In the genomic region with DNA sequence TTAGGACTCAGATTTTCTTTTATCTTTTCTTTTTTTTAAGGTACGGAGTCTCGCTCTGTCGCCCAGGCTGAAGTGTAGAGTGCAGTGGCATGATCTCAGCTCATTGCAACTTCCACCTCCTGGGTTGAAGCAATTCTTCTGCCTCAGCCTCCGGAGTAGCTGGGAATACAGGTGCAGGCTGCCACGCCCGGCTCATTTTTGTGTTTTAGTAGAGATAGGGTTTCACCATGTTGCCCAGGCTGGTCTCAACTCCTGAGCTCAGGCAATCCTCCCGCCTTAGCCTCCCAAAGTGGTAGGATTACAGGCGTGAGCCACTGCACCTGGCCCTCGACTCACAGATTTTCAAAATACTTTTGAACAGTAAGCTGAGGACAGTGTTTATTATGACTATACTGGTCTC, we compare ENCODE assay signal across 8 cellular contexts. TPM values are rescaled to one million over a fixed set of nuclear protein-coding genes. Genes with fewer than 3 reads are reported as not detected.
DNase-seq lines count a peak whose midpoint lies in the region; ATAC-seq, FAIRE-seq and TF ChIP-seq lines count a peak whose summit lies in the region.
"Not testable (repeated sequence)": the region's sequence is repeated elsewhere in the genome, so short reads cannot be mapped to it uniquely, and the experiment has no call there.

No MANE protein-coding gene starts in this region.

- peak overlapping the region; percentile 89 to 95 for H3K27ac ChIP-seq in A549
- H3K27ac ChIP-seq in GM23248 = peak overlapping the region; percentile 88
- not testable (repeated sequence) for H3K27ac ChIP-seq in mesenchymal stem cell (ENCODE audit: low read length, poor library complexity, severe bottlenecking)
- peak overlapping the region in 3 of 4 donors; percentile 82 to 91 (median 89) for H3K27ac ChIP-seq in gastrocnemius medialis

- H3K9ac ChIP-seq in GM23248 = not testable (repeated sequence)
- peak overlapping the region; percentile 92 for H3K9ac ChIP-seq in mesenchymal stem cell (ENCODE audit: low read length)

- not testable (repeated sequence) for H2AFZ ChIP-seq in GM23248; mesenchymal stem cell (ENCODE audit: low read depth, low read length)

- peak overlapping the region; percentile 99 for H3K27ac Mint-ChIP-seq in T-helper 1 cell treated with Interleukin-12 subunit alpha and Interleukin-12 subunit beta and Interleukin-4 antibody, amounts not matched to agents 30 μg/mL and 1 μg/mL, for 36 hours
- peak overlapping the region; percentile 97 for H3K27ac Mint-ChIP-seq in activated T-helper 17 cell treated with anti-CD3 and anti-CD28 coated beads, Interleukin-2, amount 50 U/mL, for 72 hours
- H3K27ac Mint-ChIP-seq in chondrocyte (ENCODE audit: unreplicated experiment) = peak overlapping the region; percentile 5

- H4K8ac ChIP-seq in mesenchymal stem cell (ENCODE audit: low read length) = not testable (repeated sequence)

- H2BK5ac ChIP-seq in mesenchymal stem cell (ENCODE audit: low read depth, low read length, poor library complexity, severe bottlenecking) = not testable (repeated sequence)

- H3K36me3 ChIP-seq in GM23248 (ENCODE audit: low read depth); mesenchymal stem cell (ENCODE audit: control insufficient read depth in 1 of 2, insufficient read depth in 2 of 2, low read depth in 1 of 2, low read length in 2 of 2); gastrocnemius medialis: not testable (repeated sequence)

- H2BK120ac ChIP-seq in mesenchymal stem cell (ENCODE audit: low read depth, low read length) = not testable (repeated sequence)

- in situ Hi-C loops in GM23248 (cut with MboI) = not testable (repeated sequence)
- in situ Hi-C loops in gastrocnemius medialis (cut with MboI; ENCODE audit: low sequenced_read_pairs in 4 of 4) = loop anchor here in 1 of 4 donors (5.0 kb wide), 1 partner anchor 57 kb away; no protein-coding TSS in a partner anchor

- peaks cover 35% of the 10 kb centered on the region for H3F3A ChIP-seq in GM23248 (ENCODE audit: insufficient read depth)

- not testable (repeated sequence) for H3K36me3 Mint-ChIP-seq in T-helper 1 cell treated with Interleukin-12 subunit alpha and Interleukin-12 subunit beta and Interleukin-4 antibody, amounts not matched to agents 30 μg/mL and 1 μg/mL, for 36 hours (ENCODE audit: low read depth); chondrocyte (ENCODE audit: low read depth)
- peaks cover 23% of the 10 kb centered on the region for H3K36me3 Mint-ChIP-seq in activated T-helper 17 cell treated with anti-CD3 and anti-CD28 coated beads, Interleukin-2, amount 50 U/mL, for 72 hours (ENCODE audit: low read depth)

- not testable (repeated sequence) for H4K20me1 ChIP-seq in GM23248 (ENCODE audit: insufficient read depth)

- not testable (repeated sequence) for H3K14ac ChIP-seq in mesenchymal stem cell (ENCODE audit: low read length in 2 of 2)

- intact Hi-C loops in gastrocnemius medialis (cut with DNase I; ENCODE audit: low total_unique reads) = not testable (repeated sequence)

- not testable (repeated sequence) for H3K27me3 Mint-ChIP-seq in T-helper 1 cell treated with Interleukin-12 subunit alpha and Interleukin-12 subunit beta and Interleukin-4 antibody, amounts not matched to agents 30 μg/mL and 1 μg/mL, for 36 hours (ENCODE audit: low read depth); activated T-helper 17 cell treated with anti-CD3 and anti-CD28 coated beads, Interleukin-2, amount 50 U/mL, for 72 hours; chondrocyte (ENCODE audit: low read depth)

- H3K9me2 ChIP-seq in GM23248 (ENCODE audit: insufficient read depth) = not testable (repeated sequence)

- H3K4me2 ChIP-seq in A549 = peak overlapping the region; percentile 82
- not testable (repeated sequence) for H3K4me2 ChIP-seq in GM23248 (ENCODE audit: unreplicated experiment); mesenchymal stem cell (ENCODE audit: low read length, poor library complexity, severe bottlenecking)

- WGBS in A549 (ENCODE audit: missing lambda C conversion rate) = 87% methylated on average over 9 of the region's 9 CpGs
- 93 to 97% methylated on average over 9 of the region's 9 CpGs for WGBS in GM23248 (ENCODE audit: low coverage in 1 of 2, low lambda C conversion rate in 2 of 2, missing lambda C conversion rate in 2 of 2), 2 experiments
- WGBS in mesenchymal stem cell = 98% methylated on average over 7 of the region's 9 CpGs

- H3K4me1 ChIP-seq in A549 (peaks cover 13% of the 10 kb centered on the region), GM23248 (ENCODE audit: insufficient read depth) (peaks cover 25% of the 10 kb centered on the region), mesenchymal stem cell (ENCODE audit: control insufficient read depth, insufficient read depth, low read depth, low read length) (peaks cover 15% of the 10 kb centered on the region), gastrocnemius medialis (peaks cover 13% of the 10 kb centered on the region in 2 donors)

- TF ChIP-seq POLR2A in A549 (IDR thresholded peaks at IDR 0.05; ENCODE audit: low read length); gastrocnemius medialis (IDR thresholded peaks at IDR 0.05): not testable (repeated sequence)

- H3K4me3 Mint-ChIP-seq in T-helper 1 cell treated with Interleukin-12 subunit alpha and Interleukin-12 subunit beta and Interleukin-4 antibody, amounts not matched to agents 30 μg/mL and 1 μg/mL, for 36 hours = peak overlapping the region; percentile 96
- peak overlapping the region; percentile 92 for H3K4me3 Mint-ChIP-seq in activated T-helper 17 cell treated with anti-CD3 and anti-CD28 coated beads, Interleukin-2, amount 50 U/mL, for 72 hours
- not testable (repeated sequence) for H3K4me3 Mint-ChIP-seq in chondrocyte (ENCODE audit: unreplicated experiment)

- H2AK5ac ChIP-seq in mesenchymal stem cell (ENCODE audit: low read length, severe bottlenecking) = not testable (repeated sequence)

- not testable (repeated sequence) for FAIRE-seq in A549 (lab: Jason Lieb, UNC)

- H3K18ac ChIP-seq in mesenchymal stem cell (ENCODE audit: low read depth in 1 of 2, low read length in 2 of 2) = not testable (repeated sequence)

- not testable (repeated sequence) for TF ChIP-seq EP300 in A549 (IDR thresholded peaks at IDR 0.05)

- not testable (repeated sequence) for H4K91ac ChIP-seq in mesenchymal stem cell (ENCODE audit: low read length)

- not testable (repeated sequence) for H3K79me1 ChIP-seq in mesenchymal stem cell (replicated peaks; ENCODE audit: low read length, poor library complexity, severe bottlenecking)

- not testable (repeated sequence) for DNase-seq in A549 (ENCODE audit: low read depth in 1 of 2, low spot score in 1 of 2); GM23248; chondrocyte (ENCODE audit: low spot score); mesenchymal stem cell; gastrocnemius medialis
- DNase-seq in NCI-H69 (lab: John Stamatoyannopoulos, UW) = peak; percentile 7

- ATAC-seq in A549; activated T-helper 17 cell treated with anti-CD3 and anti-CD28 coated beads, Interleukin-2, amount 50 U/mL, for 72 hours (replicated peaks); gastrocnemius medialis: not testable (repeated sequence)

- not testable (repeated sequence) for H3K4ac ChIP-seq in mesenchymal stem cell (ENCODE audit: low read depth in 1 of 2, low read length in 2 of 2)

- H3K27me3 ChIP-seq in GM23248 (replicated peaks; ENCODE audit: insufficient read depth); mesenchymal stem cell (ENCODE audit: control insufficient read depth in 1 of 2, insufficient read depth in 1 of 2, low read length in 2 of 2); gastrocnemius medialis: not testable (repeated sequence)

- not testable (repeated sequence) for H3K9me3 Mint-ChIP-seq in T-helper 1 cell treated with Interleukin-12 subunit alpha and Interleukin-12 subunit beta and Interleukin-4 antibody, amounts not matched to agents 30 μg/mL and 1 μg/mL, for 36 hours; activated T-helper 17 cell treated with anti-CD3 and anti-CD28 coated beads, Interleukin-2, amount 50 U/mL, for 72 hours; chondrocyte (ENCODE audit: low read depth)

- not testable (repeated sequence) for H3K79me2 ChIP-seq in GM23248 (ENCODE audit: insufficient read depth)

- not testable (repeated sequence) for H3K9me3 ChIP-seq in A549; GM23248 (ENCODE audit: low read depth); mesenchymal stem cell (ENCODE audit: control insufficient read depth, low read length); gastrocnemius medialis

- not testable (repeated sequence) for TF ChIP-seq CTCF in A549 (IDR thresholded peaks at IDR 0.05); chondrocyte (IDR thresholded peaks at IDR 0.05); gastrocnemius medialis (IDR thresholded peaks at IDR 0.05 in 4 of 5, conservative IDR thresholded peaks at IDR 0.05 in 1 of 5)

- H2BK15ac ChIP-seq in mesenchymal stem cell (ENCODE audit: low read depth, poor library complexity, severe bottlenecking) = not testable (repeated sequence)

- H3K4me1 Mint-ChIP-seq in T-helper 1 cell treated with Interleukin-12 subunit alpha and Interleukin-12 subunit beta and Interleukin-4 antibody, amounts not matched to agents 30 μg/mL and 1 μg/mL, for 36 hours (ENCODE audit: low read depth) = peaks cover 45% of the 10 kb centered on the region
- H3K4me1 Mint-ChIP-seq in activated T-helper 17 cell treated with anti-CD3 and anti-CD28 coated beads, Interleukin-2, amount 50 U/mL, for 72 hours = peaks cover 30% of the 10 kb centered on the region
- peaks cover 18% of the 10 kb centered on the region for H3K4me1 Mint-ChIP-seq in chondrocyte (ENCODE audit: low read depth)

- POLR2A ChIA-PET in A549 (lab: Yijun Ruan, JAX) = interaction anchor here (0.7 kb wide), 1 partner anchor 9 kb away, joined by 3 read pairs; no protein-coding TSS in a partner anchor

- H3K4me3 ChIP-seq in A549 (peak overlapping the region; percentile 62; the same call in 2 of the 3 replicates), mesenchymal stem cell (ENCODE audit: insufficient read depth in 1 of 2, low read depth in 1 of 2, low read length in 2 of 2) (peak overlapping the region in 1 of 2 experiments; percentile 75)
- H3K4me3 ChIP-seq in GM23248, gastrocnemius medialis: not testable (repeated sequence)

- CTCF ChIA-PET in A549 (lab: Yijun Ruan, JAX) = interaction anchor here (0.9 to 1.1 kb wide), 2 partner anchors 19 to 114 kb away, joined by 3 read pairs; no protein-coding TSS in a partner anchor

- TF ChIP-seq RAD21 in A549 (conservative IDR thresholded peaks at IDR 0.05 in 1 of 2, IDR thresholded peaks at IDR 0.05 in 1 of 2) = not testable (repeated sequence)

- H2BK12ac ChIP-seq in mesenchymal stem cell (ENCODE audit: low read length in 2 of 2) = not testable (repeated sequence)

- not testable (repeated sequence) for H3K23ac ChIP-seq in mesenchymal stem cell (ENCODE audit: low read length in 2 of 2)

RNA-seq across cellular contexts. Expression of a gene that starts 17.1 kb away (rescaled TPM):
- polyA plus RNA-seq in A549 (2011; rRNA removed) (7.2 and 9.4 TPM in 2 replicates), A549 (2017; fragmentation: RNase III; extraction: RNeasy Plus Mini Kit Qiagen cat#74134 plus additional on column Dnase treatment) (3.7 to 4.9 TPM (median 4.3 TPM) in 3 replicates), GM23248 (2016; fragmentation: Nextera tagmentation; extraction: Ambion mirVana) (5.3 and 5.5 TPM in 2 replicates)
- polyA plus RNA-seq in A549 (2012; cell fraction: cytosol; rRNA removed) = 5.9 and 6.8 TPM in 2 replicates
- 4.3 and 5.4 TPM in 2 replicates for polyA plus RNA-seq in A549 (2012; cell fraction: nucleus; rRNA removed)
- 3.0 and 4.7 TPM in 2 replicates for polyA minus RNA-seq in A549 (2011; rRNA and poly(A)+ RNA removed)
- 6.3 and 11.0 TPM in 2 replicates for total RNA-seq in GM23248 (2014; rRNA removed; shearing (Covaris generic))
- total RNA-seq in activated T-helper 17 cell treated with anti-CD3 and anti-CD28 coated beads, Interleukin-2, amount 50 U/mL, for 72 hours = 1 to 10 TPM; 2.5 to 2.9 TPM
- total RNA-seq in chondrocyte (2.1 to 2.7 TPM (median 2.6 TPM) in 3 replicates), gastrocnemius medialis (1 to 10 TPM in 3 of 4 donors, under 1 TPM in 1; 0.80 to 2.4 (median 1.7) TPM)
- polyA plus RNA-seq in mesenchymal stem cell (2013, experiment 1 of 2) = 3.1 TPM
- polyA plus RNA-seq in mesenchymal stem cell (2013, experiment 2 of 2) = 3.3 TPM

RNA-seq across cellular contexts. Expression of a gene that starts 45.0 kb away (rescaled TPM):
- polyA plus RNA-seq in A549 (2011; rRNA removed) (198 and 271 TPM in 2 replicates), A549 (2017; fragmentation: RNase III; extraction: RNeasy Plus Mini Kit Qiagen cat#74134 plus additional on column Dnase treatment) (217 to 228 TPM (median 221 TPM) in 3 replicates), GM23248 (2016; fragmentation: Nextera tagmentation; extraction: Ambion mirVana) (106 and 116 TPM in 2 replicates)
- polyA plus RNA-seq in A549 (2012; cell fraction: cytosol; rRNA removed) = 236 and 250 TPM in 2 replicates
- polyA plus RNA-seq in A549 (2012; cell fraction: nucleus; rRNA removed) = 275 and 276 TPM in 2 replicates
- 220 and 241 TPM in 2 replicates for polyA minus RNA-seq in A549 (2011; rRNA and poly(A)+ RNA removed)
- total RNA-seq in GM23248 (2014; rRNA removed; shearing (Covaris generic)) = 158 and 172 TPM in 2 replicates
- total RNA-seq in activated T-helper 17 cell treated with anti-CD3 and anti-CD28 coated beads, Interleukin-2, amount 50 U/mL, for 72 hours = 100 to 1,000 TPM; 306 to 483 TPM
- total RNA-seq in chondrocyte (122 to 126 TPM (median 123 TPM) in 3 replicates), gastrocnemius medialis (100 to 1,000 TPM in 1 of 4 donors, 10 to 100 TPM in 3; 69.2 to 111 (median 90.6) TPM)
- 115 TPM for polyA plus RNA-seq in mesenchymal stem cell (2013, experiment 1 of 2)
- polyA plus RNA-seq in mesenchymal stem cell (2013, experiment 2 of 2) = 117 TPM

Comparison
In these comparisons a context has a peak if more than half of its experiments do, and no peak if none do; other contexts are left out.
1. H3K27ac Mint-ChIP-seq: peak in every context shown above with its lines; median percentile 99 in T-helper 1 cell treated with Interleukin-12 subunit alpha and Interleukin-12 subunit beta and Interleukin-4 antibody, amounts not matched to agents 30 μg/mL and 1 μg/mL, for 36 hours; 97 in activated T-helper 17 cell treated with anti-CD3 and anti-CD28 coated beads, Interleukin-2, amount 50 U/mL, for 72 hours; 5 in chondrocyte.